18 cellular contexts compared by ENCODE assay signal in the genomic region with DNA sequence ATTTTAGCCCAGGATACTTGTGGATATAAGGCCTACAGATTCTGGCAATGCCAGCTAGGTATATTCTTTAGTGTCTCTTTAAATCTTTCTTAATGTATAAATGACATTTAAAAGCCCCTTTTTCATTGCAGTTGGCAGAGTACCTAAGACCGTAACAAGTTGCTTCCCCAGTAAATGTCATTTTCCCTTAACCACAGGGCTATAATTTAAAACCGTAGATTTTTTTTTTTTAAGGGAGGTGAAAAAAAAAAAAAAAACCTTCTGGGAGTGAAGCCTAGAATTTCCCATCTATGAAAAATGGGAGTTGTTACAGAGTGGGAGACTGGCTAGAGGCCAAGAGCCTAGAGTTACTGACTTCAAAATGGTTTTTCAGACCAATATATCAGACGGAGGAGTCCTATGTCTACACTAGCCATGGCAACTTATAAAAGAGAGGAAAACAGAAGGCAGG.
DNase-seq lines count a peak whose midpoint lies in the region; ATAC-seq and TF ChIP-seq lines count a peak whose summit lies in the region.
"Had no signal": no experiment of that assay in that cellular context is flagged by ENCODE, and none has a peak within 500 bp of the region (broad histone marks: within the 10 kb centered on the region; RNA-seq: fewer than 3 reads in every experiment).

No MANE protein-coding gene starts in this region.

- no peaks in the 10 kb centered on the region for H3K79me2 ChIP-seq in hepatocyte

- H3K36me3 ChIP-seq in hepatocyte (replicated peaks; ENCODE audit: insufficient read depth, low read depth) = no peaks in the 10 kb centered on the region

- no peaks in the 10 kb centered on the region for H3K27me3 ChIP-seq in hepatocyte

- no peak overlapping the region for H3K4me2 ChIP-seq in hepatocyte

- H3K36me3 Mint-ChIP-seq in stimulated activated effector memory CD8-positive, alpha-beta T cell treated with anti-CD3 and anti-CD28 coated beads, Interleukin-12 subunit alpha, Interleukin-12 subunit beta, amount 100 ng/mL, for 72 hours = no peaks in the 10 kb centered on the region
- H3K36me3 Mint-ChIP-seq: CD4-positive, CD25-positive, alpha-beta regulatory T cell had no signal

- H3K27ac Mint-ChIP-seq in stimulated activated effector memory CD8-positive, alpha-beta T cell treated with anti-CD3 and anti-CD28 coated beads, Interleukin-12 subunit alpha, Interleukin-12 subunit beta, amount 100 ng/mL, for 72 hours = no peak overlapping the region
- H3K27ac Mint-ChIP-seq: CD4-positive, CD25-positive, alpha-beta regulatory T cell had no signal

- ATAC-seq in HG03571 (IDR thresholded peaks at IDR 0.05; ENCODE audit: unreplicated experiment) = no peak
- no peak for ATAC-seq in stimulated activated effector memory CD8-positive, alpha-beta T cell treated with anti-CD3 and anti-CD28 coated beads, Interleukin-12 subunit alpha, Interleukin-12 subunit beta, amount 100 ng/mL, for 72 hours
- ATAC-seq: HCT116 had no signal

- no peaks in the 10 kb centered on the region for H3K9me2 ChIP-seq in hepatocyte (replicated peaks; ENCODE audit: insufficient read depth)

- H3K9me3 ChIP-seq in hepatocyte (ENCODE audit: low read depth) = no peaks in the 10 kb centered on the region

- H3K4me3 Mint-ChIP-seq in stimulated activated effector memory CD8-positive, alpha-beta T cell treated with anti-CD3 and anti-CD28 coated beads, Interleukin-12 subunit alpha, Interleukin-12 subunit beta, amount 100 ng/mL, for 72 hours = no peak overlapping the region
- H3K4me3 Mint-ChIP-seq: CD4-positive, CD25-positive, alpha-beta regulatory T cell had no signal

- WGBS in hepatocyte (ENCODE audit: low lambda C conversion rate, missing lambda C conversion rate) = 51% methylated on average over 3 of the region's 3 CpGs

- H3K9me3 Mint-ChIP-seq in stimulated activated effector memory CD8-positive, alpha-beta T cell treated with anti-CD3 and anti-CD28 coated beads, Interleukin-12 subunit alpha, Interleukin-12 subunit beta, amount 100 ng/mL, for 72 hours = no peaks in the 10 kb centered on the region

- H4K20me1 ChIP-seq in hepatocyte (ENCODE audit: insufficient read depth, poor library complexity, severe bottlenecking) = no peaks in the 10 kb centered on the region

- H2AFZ ChIP-seq in hepatocyte = no peak overlapping the region

- peaks cover 10% of the 10 kb centered on the region for H3K4me1 ChIP-seq in hepatocyte (ENCODE audit: insufficient read depth)

- no peak overlapping the region for H3K27ac ChIP-seq in hepatocyte

- no peak for TF ChIP-seq CTCF in hepatocyte (IDR thresholded peaks at IDR 0.05; ENCODE audit: poor library complexity)
- no peak for TF ChIP-seq CTCF in foreskin fibroblast (IDR thresholded peaks at IDR 0.05; ENCODE audit: low read depth, low read length)

- H3K4me3 ChIP-seq in hepatocyte = no peak overlapping the region
- no peak overlapping the region for H3K4me3 ChIP-seq in foreskin fibroblast (ENCODE audit: low read depth in 1 of 2, low read length in 2 of 2)

- DNase-seq in EH (ENCODE audit: low read depth) = peak; percentile 31
- DNase-seq in M059J (ENCODE audit: low read depth) = peak; percentile 29
- DNase-seq in amniotic epithelial cell (ENCODE audit: low read depth) = peak; percentile 78
- peak; percentile 30 for DNase-seq in hepatocyte (ENCODE audit: low spot score)
- no peak for DNase-seq in islet precursor cell
- no peak for DNase-seq in foreskin fibroblast
- no peak for DNase-seq in stimulated activated effector memory CD8-positive, alpha-beta T cell treated with anti-CD3 and anti-CD28 coated beads, Interleukin-12 subunit alpha, Interleukin-12 subunit beta, amount 100 ng/mL, for 72 hours (ENCODE audit: low spot score in 2 of 2)
- DNase-seq: AML-193; Calu3; CD4-positive, CD25-positive, alpha-beta regulatory T cell; GDM1; Kasumi-1; NCI-H1694; NCI-H446 treated with DMSO at 0.1 percent for 48 hours; NCI-H774; SIG-M5 had no signal

- H3K4me1 Mint-ChIP-seq in stimulated activated effector memory CD8-positive, alpha-beta T cell treated with anti-CD3 and anti-CD28 coated beads, Interleukin-12 subunit alpha, Interleukin-12 subunit beta, amount 100 ng/mL, for 72 hours = no peaks in the 10 kb centered on the region

Comparison
In these comparisons a context has a peak if more than half of its experiments do, and no peak if none do; other contexts are left out.
1. DNase-seq: peak in EH (single experiment), M059J (single experiment), amniotic epithelial cell (single experiment) and hepatocyte (single experiment); none in islet precursor cell (single experiment), foreskin fibroblast (0 of 2) and stimulated activated effector memory CD8-positive, alpha-beta T cell treated with anti-CD3 and anti-CD28 coated beads, Interleukin-12 subunit alpha, Interleukin-12 subunit beta, amount 100 ng/mL, for 72 hours (0 of 2).